ENCODE assay signal across 1 cellular context in the genomic region with DNA sequence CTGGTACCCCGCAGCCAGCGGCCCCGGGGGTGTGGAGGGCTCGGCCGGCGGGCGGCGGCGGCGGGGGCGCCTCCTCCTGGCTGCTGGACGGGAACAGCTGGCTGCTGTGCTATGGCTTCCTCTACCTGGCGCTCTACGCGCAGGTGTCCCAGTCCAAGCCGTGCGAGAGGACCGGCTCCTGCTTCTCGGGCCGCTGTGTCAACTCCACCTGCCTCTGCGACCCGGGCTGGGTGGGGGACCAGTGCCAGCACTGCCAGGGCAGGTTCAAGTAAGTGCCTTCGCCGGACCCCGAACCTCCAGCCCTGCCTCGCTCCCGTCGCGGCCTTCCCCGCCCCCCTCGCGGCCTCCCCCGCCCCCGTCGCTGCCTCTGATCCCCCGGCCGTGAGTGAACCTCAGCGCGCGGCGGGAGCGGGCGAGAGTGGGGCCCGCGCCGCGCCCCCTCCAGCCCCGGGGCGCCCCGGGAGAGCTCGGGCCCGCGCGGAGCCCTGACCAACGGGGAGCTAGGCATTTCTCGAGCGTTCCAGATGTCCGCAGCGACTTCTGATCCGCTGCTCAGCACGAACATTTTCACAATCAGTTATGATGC.
TF ChIP-seq lines count a peak whose summit lies in the region.

No MANE protein-coding gene starts in this region.

TF ChIP-seq in HEK293, 187 proteins besides CTCF, POLR2A, EP300 and RAD21 (continued from another document and continues in another):
- TF ChIP-seq, protein P1, sequence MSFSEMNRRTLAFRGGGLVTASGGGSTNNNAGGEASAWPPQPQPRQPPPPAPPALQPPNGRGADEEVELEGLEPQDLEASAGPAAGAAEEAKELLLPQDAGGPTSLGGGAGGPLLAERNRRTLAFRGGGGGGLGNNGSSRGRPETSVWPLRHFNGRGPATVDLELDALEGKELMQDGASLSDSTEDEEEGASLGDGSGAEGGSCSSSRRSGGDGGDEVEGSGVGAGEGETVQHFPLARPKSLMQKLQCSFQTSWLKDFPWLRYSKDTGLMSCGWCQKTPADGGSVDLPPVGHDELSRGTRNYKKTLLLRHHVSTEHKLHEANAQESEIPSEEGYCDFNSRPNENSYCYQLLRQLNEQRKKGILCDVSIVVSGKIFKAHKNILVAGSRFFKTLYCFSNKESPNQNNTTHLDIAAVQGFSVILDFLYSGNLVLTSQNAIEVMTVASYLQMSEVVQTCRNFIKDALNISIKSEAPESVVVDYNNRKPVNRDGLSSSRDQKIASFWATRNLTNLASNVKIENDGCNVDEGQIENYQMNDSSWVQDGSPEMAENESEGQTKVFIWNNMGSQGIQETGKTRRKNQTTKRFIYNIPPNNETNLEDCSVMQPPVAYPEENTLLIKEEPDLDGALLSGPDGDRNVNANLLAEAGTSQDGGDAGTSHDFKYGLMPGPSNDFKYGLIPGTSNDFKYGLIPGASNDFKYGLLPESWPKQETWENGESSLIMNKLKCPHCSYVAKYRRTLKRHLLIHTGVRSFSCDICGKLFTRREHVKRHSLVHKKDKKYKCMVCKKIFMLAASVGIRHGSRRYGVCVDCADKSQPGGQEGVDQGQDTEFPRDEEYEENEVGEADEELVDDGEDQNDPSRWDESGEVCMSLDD (tag by site-specific recombination; IDR thresholded peaks at IDR 0.05) = no peak
- TF ChIP-seq, protein P2, sequence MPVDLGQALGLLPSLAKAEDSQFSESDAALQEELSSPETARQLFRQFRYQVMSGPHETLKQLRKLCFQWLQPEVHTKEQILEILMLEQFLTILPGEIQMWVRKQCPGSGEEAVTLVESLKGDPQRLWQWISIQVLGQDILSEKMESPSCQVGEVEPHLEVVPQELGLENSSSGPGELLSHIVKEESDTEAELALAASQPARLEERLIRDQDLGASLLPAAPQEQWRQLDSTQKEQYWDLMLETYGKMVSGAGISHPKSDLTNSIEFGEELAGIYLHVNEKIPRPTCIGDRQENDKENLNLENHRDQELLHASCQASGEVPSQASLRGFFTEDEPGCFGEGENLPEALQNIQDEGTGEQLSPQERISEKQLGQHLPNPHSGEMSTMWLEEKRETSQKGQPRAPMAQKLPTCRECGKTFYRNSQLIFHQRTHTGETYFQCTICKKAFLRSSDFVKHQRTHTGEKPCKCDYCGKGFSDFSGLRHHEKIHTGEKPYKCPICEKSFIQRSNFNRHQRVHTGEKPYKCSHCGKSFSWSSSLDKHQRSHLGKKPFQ (tag by site-specific recombination; IDR thresholded peaks at IDR 0.05) = no peak
- no peak for TF ChIP-seq BCL11B (tag by site-specific recombination; IDR thresholded peaks at IDR 0.05; ENCODE audit: low read depth)
- TF ChIP-seq ZNF223 (tag by site-specific recombination; IDR thresholded peaks at IDR 0.05) = no peak
- TF ChIP-seq ZNF621 (tag by site-specific recombination; IDR thresholded peaks at IDR 0.05) = no peak
- TF ChIP-seq ZNF707 (tag by site-specific recombination; IDR thresholded peaks at IDR 0.05) = no peak
- TF ChIP-seq KLF10 (tag by site-specific recombination; IDR thresholded peaks at IDR 0.05) = 0 out of 2 replicates have a peak, but pooled peaks have one; percentile 13
- no peak for TF ChIP-seq ZNF521 (tag by site-specific recombination; IDR thresholded peaks at IDR 0.05)
- no peak for TF ChIP-seq ZSCAN16 (tag by site-specific recombination; IDR thresholded peaks at IDR 0.05)
- TF ChIP-seq WT1 (tag by site-specific recombination; IDR thresholded peaks at IDR 0.05) = no peak
- TF ChIP-seq ZIC2 (tag by site-specific recombination; IDR thresholded peaks at IDR 0.05) = no peak
- peak; percentile 72; the same call in 1 of the 2 replicates for TF ChIP-seq ZSCAN30 (tag by site-specific recombination; IDR thresholded peaks at IDR 0.05)
- TF ChIP-seq ZNF292 (tag by site-specific recombination; IDR thresholded peaks at IDR 0.05; ENCODE audit: borderline replicate concordance, low read depth) = no peak
- TF ChIP-seq ZFP3 (tag by site-specific recombination; IDR thresholded peaks at IDR 0.05; ENCODE audit: low read depth) = no peak
- peak; percentile 44; the same call in 1 of the 2 replicates for TF ChIP-seq ZBTB20 (tag by site-specific recombination; IDR thresholded peaks at IDR 0.05)
- no peak for TF ChIP-seq ZNF248 (tag by site-specific recombination; IDR thresholded peaks at IDR 0.05)
- no peak for TF ChIP-seq SCRT1 (tag by site-specific recombination; IDR thresholded peaks at IDR 0.05; ENCODE audit: borderline replicate concordance)
- TF ChIP-seq ZNF362 (tag by site-specific recombination; IDR thresholded peaks at IDR 0.05) = no peak
- no peak for TF ChIP-seq PRDM2 (tag by site-specific recombination; IDR thresholded peaks at IDR 0.05; ENCODE audit: borderline replicate concordance)
- no peak for TF ChIP-seq ZNF747 (tag by site-specific recombination; IDR thresholded peaks at IDR 0.05)
- peak; percentile 11; the same call in 1 of the 2 replicates for TF ChIP-seq GLIS2 (tag by site-specific recombination; IDR thresholded peaks at IDR 0.05)
- no peak for TF ChIP-seq ZFP41 (tag by site-specific recombination; IDR thresholded peaks at IDR 0.05; ENCODE audit: borderline replicate concordance)
- no peak for TF ChIP-seq HOXD13 (CRISPR knock-in tag; IDR thresholded peaks at IDR 0.05; ENCODE audit: borderline replicate concordance)
- TF ChIP-seq ZNF366 (tag by site-specific recombination; conservative IDR thresholded peaks at IDR 0.05) = no peak
- peak; percentile 71 for TF ChIP-seq GLIS1 (tag by site-specific recombination; IDR thresholded peaks at IDR 0.05)
- peak; percentile 70 for TF ChIP-seq ZBTB26 (tag by site-specific recombination; optimal IDR thresholded peaks at IDR 0.05)
- no peak for TF ChIP-seq ZNF391 (tag by site-specific recombination; IDR thresholded peaks at IDR 0.05; ENCODE audit: borderline replicate concordance, low read depth)
- no peak for TF ChIP-seq INSM2 (tag by site-specific recombination; IDR thresholded peaks at IDR 0.05)
- TF ChIP-seq SP2 (tag by site-specific recombination; IDR thresholded peaks at IDR 0.05) = no peak
- TF ChIP-seq ZNF530 (tag by site-specific recombination; IDR thresholded peaks at IDR 0.05; ENCODE audit: low read depth) = no peak
- TF ChIP-seq ZNF473 (tag by site-specific recombination; IDR thresholded peaks at IDR 0.05) = no peak
- no peak for TF ChIP-seq PRDM6 (tag by site-specific recombination; IDR thresholded peaks at IDR 0.05)
- 0 out of 2 replicates have a peak, but pooled peaks have one; percentile 68 for TF ChIP-seq ZNF785 (tag by site-specific recombination; IDR thresholded peaks at IDR 0.05)
- TF ChIP-seq ZNF555 (tag by site-specific recombination; conservative IDR thresholded peaks at IDR 0.05) = no peak
- peak; percentile 40; the same call in 1 of the 2 replicates for TF ChIP-seq ZNF335 (tag by site-specific recombination; conservative IDR thresholded peaks at IDR 0.05)
- TF ChIP-seq ZNF398 (tag by site-specific recombination; IDR thresholded peaks at IDR 0.05) = no peak
- no peak for TF ChIP-seq FEZF1 (tag by site-specific recombination; IDR thresholded peaks at IDR 0.05)
- TF ChIP-seq ZNF654 (tag by site-specific recombination; IDR thresholded peaks at IDR 0.05; ENCODE audit: low read depth) = no peak
